ENCODE assay signal across 31 cellular contexts in the genomic region with DNA sequence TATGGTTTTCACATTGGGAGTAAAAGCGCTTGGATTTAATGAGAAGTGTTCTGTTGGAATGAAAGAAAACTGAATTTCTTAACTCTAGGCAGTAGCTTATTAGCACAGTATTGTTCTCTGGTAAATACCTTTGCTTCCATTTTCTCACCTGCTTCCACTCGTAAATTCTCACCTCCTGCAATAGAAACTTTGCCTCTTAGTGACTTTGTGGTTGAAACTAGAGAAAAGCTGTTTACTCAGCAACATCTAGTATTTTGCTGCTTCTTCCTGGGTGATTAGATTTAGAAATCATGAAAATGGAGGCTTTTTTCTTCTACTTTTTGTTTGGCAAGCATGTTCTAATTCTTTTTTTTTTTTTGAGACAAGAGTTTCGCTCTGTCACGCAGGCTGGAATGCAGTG.
"Had no signal": no experiment of that assay in that cellular context is flagged by ENCODE, and none has a peak within 500 bp of the region (broad histone marks: within the 10 kb centered on the region; RNA-seq: fewer than 3 reads in every experiment).

No MANE protein-coding gene starts in this region.

- H3K27me3 ChIP-seq: adrenal gland, body of pancreas, brain microvascular endothelial cell, breast epithelium had no signal

- H3K36me3 ChIP-seq: adrenal gland, brain microvascular endothelial cell, breast epithelium had no signal

- DNase-seq: activated B cell treated with CpG ODN at 0.5 μM for 24 hours; activated CD4-positive, alpha-beta memory T cell treated with anti-CD3 and anti-CD28 coated beads for 36 hours; activated CD4-positive, alpha-beta T cell treated with anti-CD3 and anti-CD28 coated beads for 4 hours; activated CD4-positive, alpha-beta T cell treated with anti-CD3 and anti-CD28 coated beads, Interleukin-2, amount 10 ng/mL, durations not matched to agents 24 days and 14 days; activated CD4-positive, alpha-beta T cell treated with anti-CD3 and anti-CD28 coated beads, Interleukin-2, amount 50 U/mL, for 1 hour; activated CD4-positive, alpha-beta T cell treated with anti-CD3 and anti-CD28 coated beads, Interleukin-2, amount 50 U/mL, for 4 hours; activated CD4-positive, CD25-positive, alpha-beta regulatory T cell treated with anti-CD3 and anti-CD28 coated beads, Interleukin-2, amount 50 U/mL, for 72 hours; activated CD8-positive, alpha-beta memory T cell treated with anti-CD3 and anti-CD28 coated beads, Interleukin-2, amount 50 U/mL, for 4 hours; activated CD8-positive, alpha-beta T cell treated with anti-CD3 and anti-CD28 coated beads for 36 hours; activated effector memory CD4-positive, alpha-beta T cell treated with anti-CD3 and anti-CD28 coated beads, Interleukin-2, amount 50 U/mL, for 16 hours; activated gamma-delta T cell treated with Interleukin-2 at 50 U/mL for 16 hours; activated naive CD4-positive, alpha-beta T cell; activated naive CD4-positive, alpha-beta T cell treated with anti-CD3 and anti-CD28 coated beads for 36 hours; activated naive CD4-positive, alpha-beta T cell treated with anti-CD3 and anti-CD28 coated beads, Interleukin-2, amount 50 U/mL, for 16 hours; activated naive CD8-positive, alpha-beta T cell treated with anti-CD3 and anti-CD28 coated beads for 36 hours; activated T-cell treated with anti-CD3 and anti-CD28 coated beads for 4 hours; activated T-cell treated with anti-CD3 and anti-CD28 coated beads, Interleukin-2, amount 50 U/mL, for 1 hour; activated T-cell treated with anti-CD3 and anti-CD28 coated beads, Interleukin-2, amount 50 U/mL, for 4 hours; activated T-cell treated with anti-CD3 and anti-CD28 coated beads, Interleukin-2, amount 50 U/mL, for 72 hours; adrenal gland; amniotic stem cell; aorta; body of pancreas; brain microvascular endothelial cell; central memory CD4-positive, alpha-beta T cell; T-helper 2 cell; T-helper 9 cell had no signal

- ATAC-seq: activated CD8-positive, alpha-beta T cell treated with anti-CD3 and anti-CD28 coated beads for 36 hours; activated naive CD4-positive, alpha-beta T cell treated with anti-CD3 and anti-CD28 coated beads, Interleukin-2, amount 50 U/mL, for 72 hours; activated T-cell treated with anti-CD3 and anti-CD28 coated beads, Interleukin-2, amount 50 U/mL, for 4 hours; activated T-cell treated with anti-CD3 and anti-CD28 coated beads, Interleukin-2, amount 50 U/mL, for 72 hours; activated T-helper 17 cell treated with anti-CD3 and anti-CD28 coated beads, Interleukin-2, amount 50 U/mL, for 72 hours; body of pancreas had no signal

- H3K4me3 ChIP-seq: adrenal gland, body of pancreas, breast epithelium had no signal

- H3K4me1 ChIP-seq: adrenal gland, body of pancreas, breast epithelium had no signal

- H3K9me3 ChIP-seq: body of pancreas had no signal

- H3K27ac ChIP-seq: adrenal gland, body of pancreas, brain microvascular endothelial cell, breast epithelium, VCaP had no signal
